16 cellular contexts compared by ENCODE assay signal in genomic region chr4:7767966-7768365, GRCh38.
DNase-seq lines count a peak whose midpoint lies in the region; ATAC-seq and TF ChIP-seq lines count a peak whose summit lies in the region.
"Had no signal": no experiment of that assay in that cellular context is flagged by ENCODE, and none has a peak within 500 bp of the region (broad histone marks: within the 10 kb centered on the region; RNA-seq: fewer than 3 reads in every experiment).

No MANE protein-coding gene starts in this region.

- H3K4me1 ChIP-seq in right cardiac atrium (ENCODE audit: control insufficient read depth, insufficient read depth, low read length) (no peaks in the 10 kb centered on the region), heart right ventricle (peaks cover 0 to 14% (median 0%) of the 10 kb centered on the region in 9 donors), endodermal cell (ENCODE audit: control insufficient read depth, insufficient read depth, low read length) (no peaks in the 10 kb centered on the region), spleen (peaks cover 0 to 16% (median 0%) of the 10 kb centered on the region in 6 donors)

- no peaks in the 10 kb centered on the region for H3K9me3 Mint-ChIP-seq in endodermal cell
- H3K9me3 Mint-ChIP-seq: CD8-positive, alpha-beta T cell had no signal

- no peak for TF ChIP-seq CTCF in heart right ventricle (IDR thresholded peaks at IDR 0.05)
- no peak for TF ChIP-seq CTCF in endodermal cell (conservative IDR thresholded peaks at IDR 0.05)
- TF ChIP-seq CTCF in spleen (IDR thresholded peaks at IDR 0.05 in 8 of 11, conservative IDR thresholded peaks at IDR 0.05 in 3 of 11) = no peak

- no peak overlapping the region for H3K4me3 Mint-ChIP-seq in endodermal cell
- H3K4me3 Mint-ChIP-seq: CD8-positive, alpha-beta T cell had no signal

- TF ChIP-seq POLR2A in spleen (IDR thresholded peaks at IDR 0.05) = no peak

- DNase-seq in right cardiac atrium (peak in 2 of 3 donors; percentile 18 to 35), heart right ventricle (no peak), endodermal cell (no peak), spleen (peak; percentile 59), OCI-M2 (lab: John Stamatoyannopoulos, UW; ENCODE audit: unreplicated experiment) (no peak)
- DNase-seq in activated CD4-positive, alpha-beta T cell treated with anti-CD3 and anti-CD28 coated beads for 4 hours = no peak
- DNase-seq: 8988T; CD8-positive, alpha-beta T cell; COR-L47; DMS153; DMS79 treated with DMSO at 0.1 percent for 48 hours; EL; GM23248; IMR-90 had no signal

- peaks cover 0 to 92% (median 4%) of the 10 kb centered on the region in 9 donors for H3K36me3 ChIP-seq in heart right ventricle
- peaks cover 46% of the 10 kb centered on the region for H3K36me3 ChIP-seq in endodermal cell (ENCODE audit: control insufficient read depth, insufficient read depth, low read length)
- peaks cover 0 to 92% (median 31%) of the 10 kb centered on the region in 6 donors for H3K36me3 ChIP-seq in spleen

- H3K4me3 ChIP-seq in right cardiac atrium (ENCODE audit: low read length) (no peak overlapping the region), heart right ventricle (no peak overlapping the region), endodermal cell (ENCODE audit: low read length) (no peak overlapping the region), spleen (no peak overlapping the region)
- H3K4me3 ChIP-seq: GM23248 had no signal

- peak overlapping the region; percentile 39 for H3K27ac Mint-ChIP-seq in endodermal cell
- H3K27ac Mint-ChIP-seq: CD8-positive, alpha-beta T cell had no signal

- ATAC-seq in right cardiac atrium (no peak), heart right ventricle (no peak), HG02798 (IDR thresholded peaks at IDR 0.05; ENCODE audit: poor library complexity, unreplicated experiment) (no peak)
- ATAC-seq: CD8-positive, alpha-beta T cell had no signal

- H3K9ac ChIP-seq in endodermal cell (ENCODE audit: extremely low read depth, low read length, poor library complexity, severe bottlenecking) = no peak overlapping the region
- H3K9ac ChIP-seq: GM23248 had no signal

- H3K4me1 Mint-ChIP-seq in endodermal cell = no peaks in the 10 kb centered on the region

- intact Hi-C loops in right cardiac atrium (cut with DNase I) (no loop called here), heart right ventricle (cut with DNase I) (loop anchor here in 1 of 10 donors (2.0 kb wide), 1 partner anchor 33 kb away; no protein-coding TSS in a partner anchor), spleen (cut with DNase I; ENCODE audit: low total_unique reads) (no loop called here)

- H3K9me3 ChIP-seq in right cardiac atrium (ENCODE audit: control insufficient read depth, low read length) = no peaks in the 10 kb centered on the region
- no peaks in the 10 kb centered on the region for H3K9me3 ChIP-seq in heart right ventricle
- H3K9me3 ChIP-seq in endodermal cell (ENCODE audit: control insufficient read depth, low read length) = no peaks in the 10 kb centered on the region
- no peaks in the 10 kb centered on the region for H3K9me3 ChIP-seq in spleen

- WGBS in right cardiac atrium = 91% methylated on average over 13 of the region's 13 CpGs
- 95 to 96% methylated on average over 13 of the region's 13 CpGs for WGBS in heart right ventricle, 2 donors
- WGBS in endodermal cell (ENCODE audit: insufficient coverage in 1 of 2, insufficient read length in 1 of 2), 2 experiments = 90 to 94% methylated on average over 11 to 13 of the region's 13 CpGs
- 84 to 92% (median 89%) methylated on average over 10 to 13 of the region's 13 CpGs for WGBS in spleen, 5 donors

- peaks cover 44% of the 10 kb centered on the region for H3K36me3 Mint-ChIP-seq in endodermal cell (ENCODE audit: low read depth)

- H3K27ac ChIP-seq in right cardiac atrium (ENCODE audit: low read length) (no peak overlapping the region), heart right ventricle (no peak overlapping the region), endodermal cell (ENCODE audit: low read depth, low read length) (no peak overlapping the region), spleen (no peak overlapping the region)
- H3K27ac ChIP-seq: C4-2B, GM23248 had no signal

- H3K27me3 Mint-ChIP-seq in endodermal cell (ENCODE audit: insufficient read depth) = no peaks in the 10 kb centered on the region

- H3K27me3 ChIP-seq in right cardiac atrium (ENCODE audit: control insufficient read depth, insufficient read depth) = no peaks in the 10 kb centered on the region
- no peaks in the 10 kb centered on the region for H3K27me3 ChIP-seq in heart right ventricle
- H3K27me3 ChIP-seq in endodermal cell (ENCODE audit: control insufficient read depth, insufficient read depth, low read length, poor library complexity, severe bottlenecking) = no peaks in the 10 kb centered on the region
- H3K27me3 ChIP-seq in spleen (replicated peaks in 1 of 7) = no peaks in the 10 kb centered on the region

Comparison
In these comparisons a context has a peak if more than half of its experiments do, and no peak if none do; other contexts are left out.
1. DNase-seq: peak in right cardiac atrium (2 of 3) and spleen (single experiment); none in heart right ventricle (0 of 2), endodermal cell (single experiment), activated CD4-positive, alpha-beta T cell treated with anti-CD3 and anti-CD28 coated beads for 4 hours (0 of 2) and OCI-M2 (single experiment).